1 cellular context compared by ENCODE assay signal in genomic region chr2:66698879-66699278, GRCh38.
TF ChIP-seq lines count a peak whose summit lies in the region.

No MANE protein-coding gene starts in this region.

TF ChIP-seq in SK-N-SH treated with all-trans-retinoic acid at 6 μM for 48 hours, 23 proteins besides CTCF, POLR2A, EP300 and RAD21 (continued from another document):
- no peak for TF ChIP-seq CSRNP3 (CRISPR knock-in tag; IDR thresholded peaks at IDR 0.05)
- TF ChIP-seq ISL1 (CRISPR knock-in tag; IDR thresholded peaks at IDR 0.05): no peak
- TF ChIP-seq ARNTL (CRISPR knock-in tag; IDR thresholded peaks at IDR 0.05; ENCODE audit: borderline replicate concordance, low read depth): no peak
- no peak for TF ChIP-seq CREB5 (CRISPR knock-in tag; IDR thresholded peaks at IDR 0.05; ENCODE audit: low read depth)
